Comparison of ENCODE assay signal across 8 cellular contexts in genomic region chr5:131169810-131170539, GRCh38. TPM values are rescaled to one million over a fixed set of nuclear protein-coding genes. Genes with fewer than 3 reads are reported as not detected.
DNase-seq lines count a peak whose midpoint lies in the region; ATAC-seq and TF ChIP-seq lines count a peak whose summit lies in the region.

No MANE protein-coding gene starts in this region.

- POLR2A ChIA-PET in naive thymus-derived CD8-positive, alpha-beta T cell (lab: Charles Lee), result interaction anchor here (0.6 to 3.6 kb wide), 5 partner anchors 15 to 346 kb away, joined by 3 to 22 read pairs (median 3); partner anchors contain the start of gene CDC42SE2

- H3K27ac Mint-ChIP-seq in IgD-negative memory B cell, result peak overlapping the region; percentile 67 to 98 (median 97)
- H3K27ac Mint-ChIP-seq in naive thymus-derived CD8-positive, alpha-beta T cell, result peak overlapping the region; percentile 88 to 99 (median 96)

- no peaks in the 10 kb centered on the region for H3K27me3 Mint-ChIP-seq in IgD-negative memory B cell
- H3K27me3 Mint-ChIP-seq in naive thymus-derived CD8-positive, alpha-beta T cell, result no peaks in the 10 kb centered on the region

- no peaks in the 10 kb centered on the region for H3K9me3 Mint-ChIP-seq in IgD-negative memory B cell
- H3K9me3 Mint-ChIP-seq in naive thymus-derived CD8-positive, alpha-beta T cell, result no peaks in the 10 kb centered on the region

- no peak for ATAC-seq in naive thymus-derived CD8-positive, alpha-beta T cell
- ATAC-seq in GM19395 (IDR thresholded peaks at IDR 0.05; ENCODE audit: unreplicated experiment), result no peak

- H3K27me3 ChIP-seq in BE2C, result no peaks in the 10 kb centered on the region

- TF ChIP-seq CTCF in BE2C (IDR thresholded peaks at IDR 0.05; ENCODE audit: low read depth, low read length) (no peak), choroid plexus epithelial cell (conservative IDR thresholded peaks at IDR 0.05; ENCODE audit: low read depth, low read length) (no peak)

- H3K36me3 Mint-ChIP-seq in IgD-negative memory B cell, result no peaks in the 10 kb centered on the region
- H3K36me3 Mint-ChIP-seq in naive thymus-derived CD8-positive, alpha-beta T cell, result peaks cover 0 to 6% (median 2%) of the 10 kb centered on the region in 3 donors

- H3K4me1 Mint-ChIP-seq in IgD-negative memory B cell, result peaks cover 27 to 37% (median 33%) of the 10 kb centered on the region in 3 donors
- peaks cover 33 to 64% (median 53%) of the 10 kb centered on the region in 4 donors for H3K4me1 Mint-ChIP-seq in naive thymus-derived CD8-positive, alpha-beta T cell

- H3K4me3 Mint-ChIP-seq in IgD-negative memory B cell, result peak overlapping the region; percentile 90 to 99 (median 97)
- peak overlapping the region; percentile 94 to 100 (median 98) for H3K4me3 Mint-ChIP-seq in naive thymus-derived CD8-positive, alpha-beta T cell

- no peaks in the 10 kb centered on the region for H3K9me3 ChIP-seq in BE2C

- peaks cover under 1% of the 10 kb centered on the region; the same call in 1 of the 2 replicates for H3K36me3 ChIP-seq in BE2C

- H3K4me1 ChIP-seq in BE2C, result no peaks in the 10 kb centered on the region; the same call in 1 of the 2 replicates

- no peak for DNase-seq in BE2C
- DNase-seq in choroid plexus epithelial cell (ENCODE audit: low read depth), result no peak
- no peak for DNase-seq in naive thymus-derived CD8-positive, alpha-beta T cell
- DNase-seq in retina, result no peak
- no peak for DNase-seq in NCI-H524 (lab: John Stamatoyannopoulos, UW)
- DNase-seq in stimulated activated CD8-positive, alpha-beta memory T cell treated with anti-CD3 and anti-CD28 coated beads, Interleukin-4, amount 100 ng/mL, for 48 hours, result no peak

- H3K4me3 ChIP-seq in BE2C (ENCODE audit: low read depth, low read length) (peak overlapping the region; percentile 97), choroid plexus epithelial cell (ENCODE audit: low read depth, low read length) (peak overlapping the region; percentile 66)

RNA-seq across cellular contexts. Expression of gene LYRM7, which starts 0.8 kb away (rescaled TPM):
- 12.3 TPM for polyA plus RNA-seq in BE2C (2012; ENCODE audit: insufficient read depth, insufficient read length, low read depth)
- 11.3 TPM for polyA plus RNA-seq in IgD-negative memory B cell
- 10 to 100 TPM; 16.5 to 17.7 TPM for total RNA-seq in naive thymus-derived CD8-positive, alpha-beta T cell
- polyA plus RNA-seq in naive thymus-derived CD8-positive, alpha-beta T cell, result 10 to 100 TPM in 1 of 3 donors, 1 to 10 TPM in 2; 9.3 to 13.6 (median 9.8) TPM

RNA-seq across cellular contexts. Expression of gene HINT1, which starts 4.9 kb away (rescaled TPM):
- polyA plus RNA-seq in BE2C (2012; ENCODE audit: insufficient read depth, insufficient read length, low read depth), result 451 TPM
- polyA plus RNA-seq in IgD-negative memory B cell, result 343 TPM
- total RNA-seq in naive thymus-derived CD8-positive, alpha-beta T cell, result 100 to 1,000 TPM; 252 to 272 TPM
- 100 to 1,000 TPM; 366 to 428 (median 408) TPM for polyA plus RNA-seq in naive thymus-derived CD8-positive, alpha-beta T cell
